ENCODE assay signal across 31 cellular contexts in the genomic region with DNA sequence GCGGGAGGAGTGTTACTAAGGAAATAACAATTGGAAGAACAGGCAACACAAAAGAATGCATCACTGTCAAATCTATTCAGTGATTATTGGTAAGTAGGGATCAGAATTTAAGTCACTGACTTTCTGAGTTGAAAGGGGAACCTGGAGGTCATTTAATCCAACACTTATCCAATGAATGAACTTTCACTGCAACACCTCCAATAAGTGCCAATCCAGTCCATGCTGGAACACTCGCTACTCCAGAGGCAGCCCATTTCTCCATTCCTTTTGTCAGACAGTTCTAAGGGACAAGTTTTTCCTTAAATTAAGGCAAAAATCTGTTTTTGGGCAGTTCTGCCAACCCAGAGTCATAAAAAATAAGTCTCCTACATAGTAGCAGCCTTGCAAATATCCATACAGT.
"Had no signal": no experiment of that assay in that cellular context is flagged by ENCODE, and none has a peak within 500 bp of the region (broad histone marks: within the 10 kb centered on the region; RNA-seq: fewer than 3 reads in every experiment).

No MANE protein-coding gene starts in this region.

- H3K4me2 ChIP-seq: neural progenitor cell, smooth muscle cell had no signal

- H3K4me3 ChIP-seq: neural progenitor cell, ovary, psoas muscle, skin epidermis, smooth muscle cell, spleen, suprapubic skin, testis, tibial artery, transverse colon, upper lobe of right lung, uterus had no signal

- H3K9me3 Mint-ChIP-seq: naive thymus-derived CD8-positive, alpha-beta T cell; nephron; neural progenitor cell; stimulated activated memory B cell treated with anti-CD40 and anti-IgM and Interleukin-4, amounts not matched to agents 10 μg/mL and 1 μg/mL and 100 μg/mL, for 72 hours; stimulated activated naive CD8-positive, alpha-beta T cell treated with anti-CD3 and anti-CD28 coated beads, Interleukin-15, amount 100 ng/mL, for 72 hours; type B pancreatic cell had no signal

- H3K9ac ChIP-seq: neural progenitor cell, parathyroid adenoma had no signal

- H3K79me2 ChIP-seq: parathyroid adenoma had no signal

- H3K27ac ChIP-seq: neural progenitor cell, ovary, parathyroid adenoma, psoas muscle, skin epidermis, spleen, suprapubic skin, testis, tibial artery, transverse colon, upper lobe of right lung, uterus had no signal

- H3K4me3 Mint-ChIP-seq: naive thymus-derived CD8-positive, alpha-beta T cell; nephron; neural progenitor cell; stimulated activated memory B cell treated with anti-CD40 and anti-IgM and Interleukin-4, amounts not matched to agents 10 μg/mL and 1 μg/mL and 100 μg/mL, for 72 hours; stimulated activated naive CD8-positive, alpha-beta T cell treated with anti-CD3 and anti-CD28 coated beads, Interleukin-15, amount 100 ng/mL, for 72 hours; type B pancreatic cell had no signal

- H3K27me3 Mint-ChIP-seq: naive thymus-derived CD8-positive, alpha-beta T cell; progenitor cell of endocrine pancreas; stimulated activated memory B cell treated with anti-CD40 and anti-IgM and Interleukin-4, amounts not matched to agents 10 μg/mL and 1 μg/mL and 100 μg/mL, for 72 hours; stimulated activated naive CD8-positive, alpha-beta T cell treated with anti-CD3 and anti-CD28 coated beads, Interleukin-15, amount 100 ng/mL, for 72 hours; type B pancreatic cell had no signal

- H3K36me3 ChIP-seq: ovary, uterus had no signal

- H3K27me3 ChIP-seq: neural progenitor cell, ovary, spleen, suprapubic skin, testis, tibial artery, transverse colon, upper lobe of right lung, uterus had no signal

- DNase-seq: naive thymus-derived CD8-positive, alpha-beta T cell; occipital lobe; ovary; posterior cingulate gyrus; psoas muscle; right cardiac atrium; spleen; stimulated activated CD4-positive, alpha-beta T cell treated with anti-CD3 and anti-CD28 coated beads, Interleukin-12 subunit alpha, Interleukin-12 subunit beta, amount 100 ng/mL, for 4 hours; stimulated activated CD4-positive, alpha-beta T cell treated with anti-CD3 and anti-CD28 coated beads, Interleukin-1b, Interleukin-23, amount 100 ng/mL, for 48 hours; stimulated activated CD4-positive, alpha-beta T cell treated with anti-CD3 and anti-CD28 coated beads, Interleukin-4, amount 100 ng/mL, for 1 hour; stimulated activated CD4-positive, alpha-beta T cell treated with anti-CD3 and anti-CD28 coated beads, Interleukin-4, amount 100 ng/mL, for 4 hours; stimulated activated CD8-positive, alpha-beta memory T cell treated with anti-CD3 and anti-CD28 coated beads, Interleukin-4, amount 100 ng/mL, for 48 hours; stimulated activated naive CD4-positive, alpha-beta T cell; stimulated activated naive CD8-positive, alpha-beta T cell treated with anti-CD3 and anti-CD28 coated beads, Interleukin-15, amount 100 ng/mL, for 72 hours; stimulated activated naive CD8-positive, alpha-beta T cell treated with anti-CD3 and anti-CD28 coated beads, Interleukin-15, Interleukin-2, amounts not matched to agents 100 U/mL and 50 U/mL, for 24 hours; substantia nigra; testis; tibial artery; transverse colon; upper lobe of right lung; uterus had no signal

- ATAC-seq: naive thymus-derived CD8-positive, alpha-beta T cell; psoas muscle; right cardiac atrium; sciatic nerve; stimulated activated memory B cell treated with anti-CD40 and anti-IgM and Interleukin-4, amounts not matched to agents 10 μg/mL and 1 μg/mL and 100 μg/mL, for 72 hours; stimulated activated naive CD8-positive, alpha-beta T cell treated with anti-CD3 and anti-CD28 coated beads, Interleukin-15, amount 100 ng/mL, for 72 hours; stimulated activated naive CD8-positive, alpha-beta T cell treated with anti-CD3 and anti-CD28 coated beads, Interleukin-15, Interleukin-2, amounts not matched to agents 100 U/mL and 50 U/mL, for 24 hours; upper lobe of right lung had no signal

- H3K9me3 ChIP-seq: ovary, psoas muscle, spleen, suprapubic skin, testis, tibial artery, transverse colon, upper lobe of right lung, uterus had no signal

- H3K4me1 Mint-ChIP-seq: nephron; neural progenitor cell; stimulated activated memory B cell treated with anti-CD40 and anti-IgM and Interleukin-4, amounts not matched to agents 10 μg/mL and 1 μg/mL and 100 μg/mL, for 72 hours; stimulated activated naive CD8-positive, alpha-beta T cell treated with anti-CD3 and anti-CD28 coated beads, Interleukin-15, amount 100 ng/mL, for 72 hours had no signal

- H3K4me1 ChIP-seq: neural progenitor cell, parathyroid adenoma, psoas muscle, spleen, suprapubic skin, testis, tibial artery, transverse colon, upper lobe of right lung, uterus had no signal

- H2AFZ ChIP-seq: neural progenitor cell, parathyroid adenoma had no signal

- H3K27ac Mint-ChIP-seq: nephron; neural progenitor cell; progenitor cell of endocrine pancreas; stimulated activated memory B cell treated with anti-CD40 and anti-IgM and Interleukin-4, amounts not matched to agents 10 μg/mL and 1 μg/mL and 100 μg/mL, for 72 hours; stimulated activated naive CD8-positive, alpha-beta T cell treated with anti-CD3 and anti-CD28 coated beads, Interleukin-15, amount 100 ng/mL, for 72 hours; type B pancreatic cell had no signal
